In genomic region chr5:122164070-122164435, GRCh38 we compare ENCODE assay signal across 19 cellular contexts. TPM values are rescaled to one million over a fixed set of nuclear protein-coding genes. Genes with fewer than 3 reads are reported as not detected.
DNase-seq lines count a peak whose midpoint lies in the region; ATAC-seq and TF ChIP-seq lines count a peak whose summit lies in the region.
"Had no signal": no experiment of that assay in that cellular context is flagged by ENCODE, and none has a peak within 500 bp of the region (broad histone marks: within the 10 kb centered on the region; RNA-seq: fewer than 3 reads in every experiment).

No MANE protein-coding gene starts in this region.

- H3K9me3 Mint-ChIP-seq in activated T-helper 17 cell treated with anti-CD3 and anti-CD28 coated beads, Interleukin-2, amount 50 U/mL, for 72 hours: no peaks in the 10 kb centered on the region
- H3K9me3 Mint-ChIP-seq: dendritic cell treated with granulocyte-macrophage colony-stimulating factor and Interleukin-4, amounts not matched to agents 40 ng/mL and 50 ng/mL, for 4 days; stimulated activated naive B cell treated with anti-CD40 and anti-IgM and Interleukin-4, amounts not matched to agents 10 μg/mL and 1 μg/mL and 100 μg/mL, for 72 hours had no signal

- no peak overlapping the region for H3K9ac ChIP-seq in HCT116 (ENCODE audit: low read length)

- no peaks in the 10 kb centered on the region for H3K27me3 ChIP-seq in HCT116 (ENCODE audit: insufficient read depth, low read length)
- no peaks in the 10 kb centered on the region for H3K27me3 ChIP-seq in foreskin keratinocyte
- no peaks in the 10 kb centered on the region for H3K27me3 ChIP-seq in stomach
- H3K27me3 ChIP-seq in effector memory CD4-positive, alpha-beta T cell (replicated peaks; ENCODE audit: control insufficient read depth, insufficient read depth, low read length, poor library complexity, severe bottlenecking): no peaks in the 10 kb centered on the region
- H3K27me3 ChIP-seq: body of pancreas, heart right ventricle, SJCRH30 had no signal

- no peak for TF ChIP-seq POLR2A in HCT116 (IDR thresholded peaks at IDR 0.05; ENCODE audit: borderline replicate concordance, extremely low read depth, insufficient read depth, insufficient read length)
- TF ChIP-seq POLR2A in stomach (IDR thresholded peaks at IDR 0.05): no peak

- no peaks in the 10 kb centered on the region for H3K36me3 ChIP-seq in HCT116 (ENCODE audit: control insufficient read depth in 1 of 2, insufficient read depth in 2 of 2, low read length in 2 of 2)
- no peaks in the 10 kb centered on the region for H3K36me3 ChIP-seq in stomach
- no peaks in the 10 kb centered on the region for H3K36me3 ChIP-seq in effector memory CD4-positive, alpha-beta T cell (ENCODE audit: control insufficient read depth, insufficient read depth, low read length)
- H3K36me3 ChIP-seq: heart right ventricle, SJCRH30 had no signal

- RAD21 ChIA-PET in HCT116 (lab: Charles Lee; ENCODE audit: low non-redundant PET in 1 of 2, low total read pairs in 2 of 2, uncharacterized antibody in 2 of 2, unreplicated experiment in 2 of 2): no interaction called here

- peaks cover 10% of the 10 kb centered on the region for H3K27me3 Mint-ChIP-seq in activated T-helper 17 cell treated with anti-CD3 and anti-CD28 coated beads, Interleukin-2, amount 50 U/mL, for 72 hours
- H3K27me3 Mint-ChIP-seq: dendritic cell treated with granulocyte-macrophage colony-stimulating factor and Interleukin-4, amounts not matched to agents 40 ng/mL and 50 ng/mL, for 4 days; IgD-negative memory B cell; stimulated activated naive B cell treated with anti-CD40 and anti-IgM and Interleukin-4, amounts not matched to agents 10 μg/mL and 1 μg/mL and 100 μg/mL, for 72 hours had no signal

- no peak for ATAC-seq in HCT116
- peak; percentile 21 for ATAC-seq in activated T-helper 17 cell treated with anti-CD3 and anti-CD28 coated beads, Interleukin-2, amount 50 U/mL, for 72 hours (replicated peaks)
- ATAC-seq in foreskin keratinocyte: no peak
- ATAC-seq: stimulated activated naive B cell treated with anti-CD40 and anti-IgM and Interleukin-4, amounts not matched to agents 10 μg/mL and 1 μg/mL and 100 μg/mL, for 72 hours had no signal

- no peak for TF ChIP-seq RAD21 in HCT116 (IDR thresholded peaks at IDR 0.05; ENCODE audit: low read depth)

- H3K9me3 ChIP-seq in HCT116 (ENCODE audit: control insufficient read depth in 1 of 2, insufficient read depth in 1 of 2, low read depth in 1 of 2, low read length in 2 of 2) (no peaks in the 10 kb centered on the region), stomach (no peaks in the 10 kb centered on the region)
- no peaks in the 10 kb centered on the region for H3K9me3 ChIP-seq in effector memory CD4-positive, alpha-beta T cell (ENCODE audit: control insufficient read depth, low read length)
- H3K9me3 ChIP-seq: body of pancreas, heart right ventricle, SJCRH30 had no signal

- no peaks in the 10 kb centered on the region for H3K36me3 Mint-ChIP-seq in activated T-helper 17 cell treated with anti-CD3 and anti-CD28 coated beads, Interleukin-2, amount 50 U/mL, for 72 hours (ENCODE audit: low read depth)
- H3K36me3 Mint-ChIP-seq: IgD-negative memory B cell; stimulated activated naive B cell treated with anti-CD40 and anti-IgM and Interleukin-4, amounts not matched to agents 10 μg/mL and 1 μg/mL and 100 μg/mL, for 72 hours had no signal

- no peaks in the 10 kb centered on the region for H3K9me2 ChIP-seq in HCT116 (ENCODE audit: insufficient read depth)

- intact Hi-C loops in HCT116 (cut with micrococcal nuclease): no loop called here
- intact Hi-C loops in stomach (cut with DNase I; ENCODE audit: low total_unique reads): no loop called here

- POLR2A ChIA-PET in HCT116 (lab: Charles Lee): interaction anchor here (1.2 kb wide), 1 partner anchor 13 kb away, joined by 3 read pairs; no protein-coding TSS in a partner anchor

- H3K27ac ChIP-seq in HCT116 (ENCODE audit: low read depth, low read length) (no peak overlapping the region), foreskin keratinocyte (peak overlapping the region; percentile 98), stomach (peak overlapping the region in 3 of 5 donors; percentile 17 to 30 (median 27))
- no peak overlapping the region for H3K27ac ChIP-seq in effector memory CD4-positive, alpha-beta T cell (ENCODE audit: insufficient read depth, low read length, poor library complexity, severe bottlenecking)
- H3K27ac ChIP-seq: SJCRH30 had no signal

- peaks cover 0 to 18% of the 10 kb centered on the region in 2 experiments; a peak in 2 of 4 replicates for H3K4me1 ChIP-seq in HCT116 (ENCODE audit: control insufficient read depth in 1 of 2, insufficient read depth in 2 of 2, low read length in 2 of 2)
- H3K4me1 ChIP-seq in foreskin keratinocyte: peaks cover 36% of the 10 kb centered on the region
- peaks cover 0 to 12% (median 5%) of the 10 kb centered on the region in 4 donors for H3K4me1 ChIP-seq in stomach
- no peaks in the 10 kb centered on the region for H3K4me1 ChIP-seq in effector memory CD4-positive, alpha-beta T cell (ENCODE audit: control insufficient read depth, insufficient read depth, low read length, poor library complexity, severe bottlenecking)
- H3K4me1 ChIP-seq: body of pancreas, SJCRH30 had no signal

- H2AFZ ChIP-seq in HCT116 (ENCODE audit: low read depth, low read length, poor library complexity, severe bottlenecking): no peak overlapping the region

- CTCF ChIA-PET in HCT116 (lab: Charles Lee): interaction anchor here (1.0 kb wide), 1 partner anchor 62 kb away, joined by 3 read pairs; no protein-coding TSS in a partner anchor

- no peaks in the 10 kb centered on the region for H3K4me1 Mint-ChIP-seq in activated T-helper 17 cell treated with anti-CD3 and anti-CD28 coated beads, Interleukin-2, amount 50 U/mL, for 72 hours
- H3K4me1 Mint-ChIP-seq: IgD-negative memory B cell; stimulated activated naive B cell treated with anti-CD40 and anti-IgM and Interleukin-4, amounts not matched to agents 10 μg/mL and 1 μg/mL and 100 μg/mL, for 72 hours had no signal

- TF ChIP-seq EP300 in stomach (IDR thresholded peaks at IDR 0.05): no peak

- no peak overlapping the region for H3K27ac Mint-ChIP-seq in activated T-helper 17 cell treated with anti-CD3 and anti-CD28 coated beads, Interleukin-2, amount 50 U/mL, for 72 hours
- H3K27ac Mint-ChIP-seq: dendritic cell treated with granulocyte-macrophage colony-stimulating factor and Interleukin-4, amounts not matched to agents 40 ng/mL and 50 ng/mL, for 4 days; IgD-negative memory B cell; stimulated activated naive B cell treated with anti-CD40 and anti-IgM and Interleukin-4, amounts not matched to agents 10 μg/mL and 1 μg/mL and 100 μg/mL, for 72 hours had no signal

- H3K79me2 ChIP-seq in HCT116 (ENCODE audit: insufficient read depth, low read length): no peaks in the 10 kb centered on the region

- peak overlapping the region; percentile 52 for H3K4me2 ChIP-seq in HCT116 (ENCODE audit: low read length)

- TF ChIP-seq CTCF in HCT116 (IDR thresholded peaks at IDR 0.05 in 2 of 3, conservative IDR thresholded peaks at IDR 0.05 in 1 of 3; ENCODE audit: borderline replicate concordance in 1 of 3, insufficient read depth in 1 of 3, low read depth in 2 of 3, low read length in 2 of 3) (no peak), foreskin keratinocyte (conservative IDR thresholded peaks at IDR 0.05) (no peak), stomach (IDR thresholded peaks at IDR 0.05) (no peak)

- no peak for DNase-seq in HCT116 (ENCODE audit: low read depth, low spot score)
- no peak for DNase-seq in foreskin keratinocyte
- no peak for DNase-seq in stomach
- DNase-seq in T-helper 2 cell: no peak
- no peak for DNase-seq in effector memory CD4-positive, alpha-beta T cell
- DNase-seq in DMS 273 (lab: John Stamatoyannopoulos, UW; ENCODE audit: unreplicated experiment): no peak
- DNase-seq in H4 (ENCODE audit: low spot score): no peak
- DNase-seq: activated CD4-positive, alpha-beta T cell treated with anti-CD3 and anti-CD28 coated beads for 1 hour; activated naive CD4-positive, alpha-beta T cell; erythroblast; heart right ventricle; NCI-H1930; SJCRH30; stimulated activated naive B cell treated with anti-CD40 and anti-IgM and Interleukin-4, amounts not matched to agents 10 μg/mL and 1 μg/mL and 100 μg/mL, for 72 hours had no signal

- no peak overlapping the region for H3K4me3 Mint-ChIP-seq in activated T-helper 17 cell treated with anti-CD3 and anti-CD28 coated beads, Interleukin-2, amount 50 U/mL, for 72 hours
- H3K4me3 Mint-ChIP-seq: dendritic cell treated with granulocyte-macrophage colony-stimulating factor and Interleukin-4, amounts not matched to agents 40 ng/mL and 50 ng/mL, for 4 days; IgD-negative memory B cell; stimulated activated naive B cell treated with anti-CD40 and anti-IgM and Interleukin-4, amounts not matched to agents 10 μg/mL and 1 μg/mL and 100 μg/mL, for 72 hours had no signal

- no peaks in the 10 kb centered on the region for H4K20me1 ChIP-seq in HCT116 (ENCODE audit: insufficient read depth)

- no TSS peak for BruUV-seq in HCT116 (replicated peaks; lab: Mats Ljungman, UMichigan)

- no peak overlapping the region for H3K4me3 ChIP-seq in HCT116 (replicated peaks in 1 of 2; ENCODE audit: low read depth in 1 of 2, low read length in 2 of 2)
- no peak overlapping the region for H3K4me3 ChIP-seq in stomach
- H3K4me3 ChIP-seq in effector memory CD4-positive, alpha-beta T cell (ENCODE audit: insufficient read depth, low read depth, low read length, poor library complexity, severe bottlenecking): no peak overlapping the region
- H3K4me3 ChIP-seq: body of pancreas, heart right ventricle, SJCRH30 had no signal

TF ChIP-seq in HCT116, 20 proteins besides CTCF, POLR2A, EP300 and RAD21 (continues in another document):
- no peak for TF ChIP-seq ZBTB33 (IDR thresholded peaks at IDR 0.05; ENCODE audit: extremely low read depth, insufficient replicate concordance, low read length)

RNA-seq across cellular contexts. Expression of gene ZNF474, which starts 34.7 kb away (rescaled TPM):
- 0.37 TPM for total RNA-seq in HCT116 (2021; ENCODE audit: unreplicated experiment)
- polyA plus RNA-seq in HCT116 (2012): 0.10 TPM in 2 replicates
- not detected for total RNA-seq in activated T-helper 17 cell treated with anti-CD3 and anti-CD28 coated beads, Interleukin-2, amount 50 U/mL, for 72 hours
- not detected in 2 replicates for total RNA-seq in foreskin keratinocyte
- not detected in 2 replicates for polyA plus RNA-seq in foreskin keratinocyte
- under 1 TPM in 1 of 5 donors, not detected in 4; 0.37 TPM for total RNA-seq in stomach
- polyA plus RNA-seq in stomach: under 1 TPM in 1 of 3 donors, not detected in 2; 0.08 TPM
- 0.06 and 0.94 TPM in 2 replicates for total RNA-seq in H4 (2014; rRNA removed; shearing (Covaris generic))
- total RNA-seq: body of pancreas had no signal
- polyA plus RNA-seq: neural cell had no signal

Comparison
In these comparisons a context has a peak if more than half of its experiments do, and no peak if none do; other contexts are left out.
1. H3K27ac ChIP-seq: peak in foreskin keratinocyte (single experiment) and stomach (3 of 5); none in HCT116 (single experiment) and effector memory CD4-positive, alpha-beta T cell (single experiment).